In genomic region chr2:239195318-239195871, GRCh38 we compare ENCODE assay signal across 18 cellular contexts.
A peak's percentile ranks its signal among the peaks of the same experiment; 100 is the strongest.
DNase-seq lines count a peak whose midpoint lies in the region; ATAC-seq and TF ChIP-seq lines count a peak whose summit lies in the region.
"Had no signal": no experiment of that assay in that cellular context is flagged by ENCODE, and none has a peak within 500 bp of the region (broad histone marks: within the 10 kb centered on the region; RNA-seq: fewer than 3 reads in every experiment).

No MANE protein-coding gene starts in this region.

- DNase-seq in esophagus muscularis mucosa (ENCODE audit: extremely low spot score) (no peak), neural crest cell (ENCODE audit: low read depth, low spot score) (peak; percentile 30), stomach (peak; percentile 22), transverse colon (no peak), GM23338 (ENCODE audit: low spot score) (no peak), NCI-H2029 (lab: John Stamatoyannopoulos, UW) (no peak)
- no peak for DNase-seq in activated CD8-positive, alpha-beta T cell treated with anti-CD3 and anti-CD28 coated beads, Interleukin-2, amount 10 ng/mL, durations not matched to agents 7 days and 5 days
- DNase-seq: DMS53; erythroblast; left cardiac atrium; naive thymus-derived CD4-positive, alpha-beta T cell; NCI-H187 treated with DMSO at 0.1 percent for 48 hours; NCI-H524 had no signal

- H3K9me3 Mint-ChIP-seq in neural crest cell (no peaks in the 10 kb centered on the region), GM23338 (peaks cover 2% of the 10 kb centered on the region; the same call in 1 of the 3 replicates)
- no peaks in the 10 kb centered on the region for H3K9me3 Mint-ChIP-seq in activated CD8-positive, alpha-beta T cell treated with anti-CD3 and anti-CD28 coated beads, Interleukin-2, amount 10 ng/mL, durations not matched to agents 7 days and 5 days (ENCODE audit: insufficient read depth)
- H3K9me3 Mint-ChIP-seq: naive thymus-derived CD4-positive, alpha-beta T cell; stimulated activated naive CD8-positive, alpha-beta T cell treated with anti-CD3 and anti-CD28 coated beads, Interleukin-15, Interleukin-2, amounts not matched to agents 100 ng/mL and 50 ng/mL, for 24 hours had no signal

- no peaks in the 10 kb centered on the region; the same call in 1 of the 2 replicates for H4K20me1 ChIP-seq in GM23338 (replicated peaks; ENCODE audit: insufficient read depth)

- H3K4me2 ChIP-seq in GM23338: no peak overlapping the region

- intact Hi-C loops in esophagus muscularis mucosa (cut with DNase I) (no loop called here), stomach (cut with DNase I; ENCODE audit: low total_unique reads) (no loop called here), transverse colon (cut with DNase I; ENCODE audit: low total_unique reads) (no loop called here)

- WGBS in esophagus muscularis mucosa: 74% methylated on average over 15 of the region's 15 CpGs
- WGBS in stomach, 5 donors: 88 to 93% (median 92%) methylated on average over 15 of the region's 15 CpGs
- 88% methylated on average over 7 to 15 of the region's 15 CpGs for WGBS in transverse colon (ENCODE audit: low coverage in 1 of 2), 2 donors

- no peaks in the 10 kb centered on the region for H3K9me3 ChIP-seq in esophagus muscularis mucosa
- H3K9me3 ChIP-seq in stomach: no peaks in the 10 kb centered on the region
- H3K9me3 ChIP-seq in transverse colon: no peaks in the 10 kb centered on the region

- H3K4me3 ChIP-seq in esophagus muscularis mucosa (no peak overlapping the region), stomach (no peak overlapping the region), transverse colon (no peak overlapping the region), GM23338 (no peak overlapping the region)
- H3K4me3 ChIP-seq: skin epidermis had no signal

- ATAC-seq in GM23338: no peak
- no peak for ATAC-seq in activated CD8-positive, alpha-beta T cell treated with anti-CD3 and anti-CD28 coated beads, Interleukin-2, amount 10 ng/mL, durations not matched to agents 7 days and 5 days
- ATAC-seq: activated CD4-positive, CD25-positive, alpha-beta regulatory T cell treated with anti-CD3 and anti-CD28 coated beads, Interleukin-2, amount 50 U/mL, for 24 hours; left cardiac atrium; naive thymus-derived CD4-positive, alpha-beta T cell had no signal

- H3K36me3 ChIP-seq in esophagus muscularis mucosa (peaks cover 0 to 29% (median 19%) of the 10 kb centered on the region in 4 donors), stomach (peaks cover 0 to 34% (median 30%) of the 10 kb centered on the region in 4 donors), transverse colon (no peaks in the 10 kb centered on the region), GM23338 (ENCODE audit: insufficient read depth) (no peaks in the 10 kb centered on the region)

- no peaks in the 10 kb centered on the region for H3K27me3 ChIP-seq in esophagus muscularis mucosa
- H3K27me3 ChIP-seq in stomach: no peaks in the 10 kb centered on the region
- H3K27me3 ChIP-seq in transverse colon: no peaks in the 10 kb centered on the region
- no peaks in the 10 kb centered on the region for H3K27me3 ChIP-seq in GM23338 (ENCODE audit: insufficient read depth)

- H3K4me1 Mint-ChIP-seq in neural crest cell (peaks cover 81% of the 10 kb centered on the region), GM23338 (peaks cover 16% of the 10 kb centered on the region)
- H3K4me1 Mint-ChIP-seq in activated CD8-positive, alpha-beta T cell treated with anti-CD3 and anti-CD28 coated beads, Interleukin-2, amount 10 ng/mL, durations not matched to agents 7 days and 5 days (ENCODE audit: low read depth): no peaks in the 10 kb centered on the region

- no peak for TF ChIP-seq POLR2A in esophagus muscularis mucosa (IDR thresholded peaks at IDR 0.05; ENCODE audit: low read depth)
- no peak for TF ChIP-seq POLR2A in stomach (IDR thresholded peaks at IDR 0.05)
- no peak for TF ChIP-seq POLR2A in transverse colon (IDR thresholded peaks at IDR 0.05)

- H3K27ac Mint-ChIP-seq in neural crest cell (ENCODE audit: unreplicated experiment) (peak overlapping the region; percentile 97), GM23338 (no peak overlapping the region; the same call in 1 of the 2 replicates)
- no peak overlapping the region for H3K27ac Mint-ChIP-seq in activated CD8-positive, alpha-beta T cell treated with anti-CD3 and anti-CD28 coated beads, Interleukin-2, amount 10 ng/mL, durations not matched to agents 7 days and 5 days
- H3K27ac Mint-ChIP-seq: activated naive CD8-positive, alpha-beta T cell; stimulated activated naive CD8-positive, alpha-beta T cell treated with anti-CD3 and anti-CD28 coated beads, Interleukin-15, Interleukin-2, amounts not matched to agents 100 ng/mL and 50 ng/mL, for 24 hours had no signal

- H3K27me3 Mint-ChIP-seq in neural crest cell (ENCODE audit: low read depth) (no peaks in the 10 kb centered on the region), GM23338 (ENCODE audit: insufficient read depth, low read depth, poor library complexity) (peaks cover 8% of the 10 kb centered on the region)
- no peaks in the 10 kb centered on the region for H3K27me3 Mint-ChIP-seq in activated CD8-positive, alpha-beta T cell treated with anti-CD3 and anti-CD28 coated beads, Interleukin-2, amount 10 ng/mL, durations not matched to agents 7 days and 5 days (ENCODE audit: low read depth)
- H3K27me3 Mint-ChIP-seq: activated naive CD8-positive, alpha-beta T cell; naive thymus-derived CD4-positive, alpha-beta T cell; stimulated activated naive CD8-positive, alpha-beta T cell treated with anti-CD3 and anti-CD28 coated beads, Interleukin-15, Interleukin-2, amounts not matched to agents 100 ng/mL and 50 ng/mL, for 24 hours had no signal

- H3K9me2 ChIP-seq in GM23338 (ENCODE audit: insufficient read depth): no peaks in the 10 kb centered on the region

- TF ChIP-seq EP300 in esophagus muscularis mucosa (IDR thresholded peaks at IDR 0.05): no peak
- no peak for TF ChIP-seq EP300 in stomach (IDR thresholded peaks at IDR 0.05)
- TF ChIP-seq EP300 in transverse colon (IDR thresholded peaks at IDR 0.05; ENCODE audit: low read depth): no peak

- in situ Hi-C loops in transverse colon (cut with MboI; ENCODE audit: low pct_ligation_motif_present in 1 of 4, low pct_unique_long_range_greater_than_20kb in 1 of 4, low sequenced_read_pairs in 3 of 4): no loop called here

- H3K36me3 Mint-ChIP-seq in neural crest cell (ENCODE audit: low read depth) (peaks cover 12% of the 10 kb centered on the region), GM23338 (ENCODE audit: low read depth) (peaks cover 12% of the 10 kb centered on the region)
- peaks cover 15% of the 10 kb centered on the region for H3K36me3 Mint-ChIP-seq in activated CD8-positive, alpha-beta T cell treated with anti-CD3 and anti-CD28 coated beads, Interleukin-2, amount 10 ng/mL, durations not matched to agents 7 days and 5 days (ENCODE audit: low read depth)

- H3K4me3 Mint-ChIP-seq in neural crest cell (peak overlapping the region; percentile 67), GM23338 (no peak overlapping the region)
- H3K4me3 Mint-ChIP-seq in activated CD8-positive, alpha-beta T cell treated with anti-CD3 and anti-CD28 coated beads, Interleukin-2, amount 10 ng/mL, durations not matched to agents 7 days and 5 days: no peak overlapping the region
- H3K4me3 Mint-ChIP-seq: activated naive CD8-positive, alpha-beta T cell; naive thymus-derived CD4-positive, alpha-beta T cell; stimulated activated naive CD8-positive, alpha-beta T cell treated with anti-CD3 and anti-CD28 coated beads, Interleukin-15, Interleukin-2, amounts not matched to agents 100 ng/mL and 50 ng/mL, for 24 hours had no signal

- H3K4me1 ChIP-seq in esophagus muscularis mucosa: peaks cover 4 to 75% (median 50%) of the 10 kb centered on the region in 4 donors
- peaks cover 0 to 21% (median 6%) of the 10 kb centered on the region in 4 donors for H3K4me1 ChIP-seq in stomach
- H3K4me1 ChIP-seq in transverse colon: peaks cover 0 to 10% (median 3%) of the 10 kb centered on the region in 4 donors
- H3K4me1 ChIP-seq in GM23338 (ENCODE audit: insufficient read depth): no peaks in the 10 kb centered on the region; the same call in 1 of the 2 replicates

- no peaks in the 10 kb centered on the region for H3F3A ChIP-seq in GM23338 (replicated peaks; ENCODE audit: low read depth)

- CTCF ChIA-PET in activated CD8-positive, alpha-beta T cell treated with anti-CD3 and anti-CD28 coated beads, Interleukin-2, amount 10 ng/mL, durations not matched to agents 7 days and 5 days (lab: Charles Lee): no interaction called here

- H3K27ac ChIP-seq in angular gyrus (ENCODE audit: low read depth, low read length) (peak overlapping the region; percentile 87), esophagus muscularis mucosa (replicated peaks in 1 of 4) (peak overlapping the region in 3 of 4 donors; percentile 17 to 48 (median 30)), stomach (no peak overlapping the region), transverse colon (no peak overlapping the region), GM23338 (ENCODE audit: low read depth) (no peak overlapping the region)

- POLR2A ChIA-PET in activated CD8-positive, alpha-beta T cell treated with anti-CD3 and anti-CD28 coated beads, Interleukin-2, amount 10 ng/mL, durations not matched to agents 7 days and 5 days (lab: Charles Lee): no interaction called here

- H2AFZ ChIP-seq in GM23338: no peak overlapping the region

- TF ChIP-seq CTCF in esophagus muscularis mucosa (IDR thresholded peaks at IDR 0.05) (no peak), neural crest cell (conservative IDR thresholded peaks at IDR 0.05) (no peak), stomach (IDR thresholded peaks at IDR 0.05) (no peak), transverse colon (IDR thresholded peaks at IDR 0.05) (no peak), GM23338 (conservative IDR thresholded peaks at IDR 0.05; ENCODE audit: low read depth in 2 of 2) (no peak)

- peaks cover 27% of the 10 kb centered on the region for H3K79me2 ChIP-seq in GM23338 (replicated peaks; ENCODE audit: insufficient read depth)

TF ChIP-seq in GM23338, 12 proteins besides CTCF, POLR2A, EP300 and RAD21:
- no peak for TF ChIP-seq JUNB (IDR thresholded peaks at IDR 0.05; ENCODE audit: unreplicated experiment)
- no peak for TF ChIP-seq NANOG (IDR thresholded peaks at IDR 0.05; ENCODE audit: borderline replicate concordance)
- TF ChIP-seq EZH2phosphoT487 (IDR thresholded peaks at IDR 0.05; ENCODE audit: unreplicated experiment): no peak
- TF ChIP-seq POLR2AphosphoS5 (IDR thresholded peaks at IDR 0.05; ENCODE audit: low read depth): no peak
- TF ChIP-seq ZNF114 (CRISPR knock-in tag; IDR thresholded peaks at IDR 0.05): no peak
TF ChIP-seq in GM23338: peak in this region for 0.

Comparison
In these comparisons a context has a peak if more than half of its experiments do, and no peak if none do; other contexts are left out.
1. H3K27ac ChIP-seq: peak in angular gyrus (single experiment) and esophagus muscularis mucosa (3 of 4); none in stomach (0 of 5), transverse colon (0 of 4) and GM23338 (single experiment).
2. DNase-seq: peak in neural crest cell (single experiment) and stomach (single experiment); none in esophagus muscularis mucosa (single experiment), transverse colon (single experiment), GM23338 (single experiment), NCI-H2029 (single experiment) and activated CD8-positive, alpha-beta T cell treated with anti-CD3 and anti-CD28 coated beads, Interleukin-2, amount 10 ng/mL, durations not matched to agents 7 days and 5 days (single experiment).